ENCODE assay signal across 8 cellular contexts in the genomic region with DNA sequence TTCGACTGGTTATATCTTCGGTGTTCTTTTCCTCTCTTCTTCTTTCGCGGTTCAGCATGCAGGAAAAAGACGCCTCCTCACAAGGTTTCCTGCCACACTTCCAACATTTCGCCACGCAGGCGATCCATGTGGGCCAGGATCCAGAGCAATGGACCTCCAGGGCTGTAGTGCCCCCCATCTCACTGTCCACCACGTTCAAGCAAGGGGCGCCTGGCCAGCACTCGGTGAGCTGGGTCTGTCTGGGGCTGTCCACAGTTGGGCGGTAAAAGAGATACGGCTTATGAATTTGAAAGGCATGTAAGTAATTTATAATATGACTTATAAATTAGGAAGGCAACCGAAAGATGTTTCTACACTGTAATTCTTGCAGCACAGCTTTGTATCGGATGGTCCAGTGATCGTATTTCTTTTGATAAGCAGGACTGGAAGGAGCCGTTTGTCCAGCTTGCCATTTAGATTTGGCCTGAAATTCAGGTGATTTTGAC. TPM values are rescaled to one million over a fixed set of nuclear protein-coding genes. Genes with fewer than 3 reads are reported as not detected.
DNase-seq lines count a peak whose midpoint lies in the region; ATAC-seq and TF ChIP-seq lines count a peak whose summit lies in the region.

No MANE protein-coding gene starts in this region.

- H3K9me3 ChIP-seq in hepatocyte (ENCODE audit: low read depth) (no peaks in the 10 kb centered on the region), skeletal muscle tissue (ENCODE audit: control insufficient read depth in 3 of 3, low read length in 3 of 3) (no peaks in the 10 kb centered on the region)

- H3K79me2 ChIP-seq in hepatocyte = peaks cover 26% of the 10 kb centered on the region

- H4K20me1 ChIP-seq in hepatocyte (ENCODE audit: insufficient read depth, poor library complexity, severe bottlenecking) = no peaks in the 10 kb centered on the region

- ATAC-seq in HG02970 (IDR thresholded peaks at IDR 0.05; ENCODE audit: low FRiP score, unreplicated experiment) = peak; percentile 2
- no peak for ATAC-seq in HG03378 (IDR thresholded peaks at IDR 0.05; ENCODE audit: unreplicated experiment)

- H2AFZ ChIP-seq in hepatocyte = peak overlapping the region; percentile 69

- peaks cover 4% of the 10 kb centered on the region for H3K27me3 Mint-ChIP-seq in activated naive CD8-positive, alpha-beta T cell treated with anti-CD3 and anti-CD28 coated beads for 36 hours

- WGBS in hepatocyte (ENCODE audit: low lambda C conversion rate, missing lambda C conversion rate) = under 1% methylated on average over 17 of the region's 17 CpGs

- peak overlapping the region; percentile 81 for H3K27ac Mint-ChIP-seq in activated naive CD8-positive, alpha-beta T cell treated with anti-CD3 and anti-CD28 coated beads for 36 hours

- H3K4me3 Mint-ChIP-seq in activated naive CD8-positive, alpha-beta T cell treated with anti-CD3 and anti-CD28 coated beads for 36 hours = peak overlapping the region; percentile 89

- peak overlapping the region; percentile 92 to 97 (median 93) for H3K9ac ChIP-seq in skeletal muscle tissue (ENCODE audit: low read depth in 1 of 3, low read length in 3 of 3)

- H3K27me3 ChIP-seq in hepatocyte (no peaks in the 10 kb centered on the region), skeletal muscle tissue (ENCODE audit: control insufficient read depth in 3 of 3, insufficient read depth in 3 of 3, low read length in 3 of 3) (no peaks in the 10 kb centered on the region)

- no peaks in the 10 kb centered on the region for H3K36me3 Mint-ChIP-seq in activated naive CD8-positive, alpha-beta T cell treated with anti-CD3 and anti-CD28 coated beads for 36 hours

- DNase-seq in activated naive CD8-positive, alpha-beta T cell treated with anti-CD3 and anti-CD28 coated beads for 36 hours = no peak
- DNase-seq in hepatocyte (ENCODE audit: low spot score) (no peak), globus pallidus (ENCODE audit: low spot score) (no peak)
- no peak for DNase-seq in stimulated activated CD4-positive, alpha-beta T cell treated with anti-CD3 and anti-CD28 coated beads, Interleukin-2, amount 100 ng/mL, for 48 hours

- peak overlapping the region; percentile 96 for H3K27ac ChIP-seq in hepatocyte
- H3K27ac ChIP-seq in skeletal muscle tissue (ENCODE audit: low read depth, low read length) = peak overlapping the region; percentile 95

- H3K9me3 Mint-ChIP-seq in activated naive CD8-positive, alpha-beta T cell treated with anti-CD3 and anti-CD28 coated beads for 36 hours = no peaks in the 10 kb centered on the region

- H3K9me2 ChIP-seq in hepatocyte (replicated peaks; ENCODE audit: insufficient read depth) = no peaks in the 10 kb centered on the region

- H3K4me1 Mint-ChIP-seq in activated naive CD8-positive, alpha-beta T cell treated with anti-CD3 and anti-CD28 coated beads for 36 hours = peaks cover 18% of the 10 kb centered on the region

- H3K36me3 ChIP-seq in hepatocyte (replicated peaks; ENCODE audit: insufficient read depth, low read depth) = no peaks in the 10 kb centered on the region
- H3K36me3 ChIP-seq in skeletal muscle tissue (ENCODE audit: control insufficient read depth in 3 of 3, insufficient read depth in 3 of 3, low read length in 3 of 3) = peaks cover 0 to 3% (median 0%) of the 10 kb centered on the region in 3 donors

- TF ChIP-seq CTCF in hepatocyte (IDR thresholded peaks at IDR 0.05; ENCODE audit: poor library complexity) = no peak

- H3K4me1 ChIP-seq in hepatocyte (ENCODE audit: insufficient read depth) = no peaks in the 10 kb centered on the region
- H3K4me1 ChIP-seq in skeletal muscle tissue (ENCODE audit: control insufficient read depth in 3 of 3, insufficient read depth in 3 of 3, low read length in 3 of 3) = peaks cover 3 to 12% (median 7%) of the 10 kb centered on the region in 3 donors

- H3K4me3 ChIP-seq in GM08714 (ENCODE audit: low read length) (peak overlapping the region; percentile 65), hepatocyte (peak overlapping the region; percentile 69), skeletal muscle tissue (ENCODE audit: low read length in 3 of 3) (peak overlapping the region; percentile 80 to 96 (median 89))

- H3K4me2 ChIP-seq in hepatocyte = peak overlapping the region; percentile 79

RNA-seq across cellular contexts. Expression of a gene that starts 0.3 kb away (rescaled TPM):
- 10 to 100 TPM; 12.9 to 13.9 TPM for total RNA-seq in activated naive CD8-positive, alpha-beta T cell treated with anti-CD3 and anti-CD28 coated beads for 36 hours
- total RNA-seq in hepatocyte = 22.6 and 24.8 TPM in 2 replicates
- polyA plus RNA-seq in hepatocyte = 11.7 and 13.2 TPM in 2 replicates
- total RNA-seq in skeletal muscle tissue = 2.1 TPM

RNA-seq across cellular contexts. Expression of a gene that starts 56.9 kb away (rescaled TPM):
- 10 to 100 TPM; 18.9 to 19.7 TPM for total RNA-seq in activated naive CD8-positive, alpha-beta T cell treated with anti-CD3 and anti-CD28 coated beads for 36 hours
- 25.1 and 26.5 TPM in 2 replicates for total RNA-seq in hepatocyte
- 13.7 and 14.9 TPM in 2 replicates for polyA plus RNA-seq in hepatocyte
- total RNA-seq in skeletal muscle tissue = 50.6 TPM
